Comparison of ENCODE assay signal across 8 cellular contexts in genomic region chr3:46566040-46566631, GRCh38. TPM values are rescaled to one million over a fixed set of nuclear protein-coding genes. Genes with fewer than 3 reads are reported as not detected.
DNase-seq lines count a peak whose midpoint lies in the region; TF ChIP-seq lines count a peak whose summit lies in the region.

A gene with protein sequence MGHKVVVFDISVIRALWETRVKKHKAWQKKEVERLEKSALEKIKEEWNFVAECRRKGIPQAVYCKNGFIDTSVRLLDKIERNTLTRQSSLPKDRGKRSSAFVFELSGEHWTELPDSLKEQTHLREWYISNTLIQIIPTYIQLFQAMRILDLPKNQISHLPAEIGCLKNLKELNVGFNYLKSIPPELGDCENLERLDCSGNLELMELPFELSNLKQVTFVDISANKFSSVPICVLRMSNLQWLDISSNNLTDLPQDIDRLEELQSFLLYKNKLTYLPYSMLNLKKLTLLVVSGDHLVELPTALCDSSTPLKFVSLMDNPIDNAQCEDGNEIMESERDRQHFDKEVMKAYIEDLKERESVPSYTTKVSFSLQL (minus strand): TSS chr3:46566302. CDS start chr3:46551591, 14,711 bp downstream.

- H3K4me1 ChIP-seq in esophagus muscularis mucosa (peaks cover 11 to 18% (median 15%) of the 10 kb centered on the region in 4 donors), urinary bladder (ENCODE audit: insufficient read depth) (no peaks in the 10 kb centered on the region)

- no peak within 1 kb of the TSS for H3K27ac ChIP-seq in esophagus muscularis mucosa (replicated peaks in 1 of 4)
- H3K27ac ChIP-seq in urinary bladder (ENCODE audit: low read depth) = no peak within 1 kb of the TSS

- H3K36me3 ChIP-seq in esophagus muscularis mucosa (no peaks in the 10 kb centered on the region), urinary bladder (ENCODE audit: insufficient read depth) (no peaks in the 10 kb centered on the region)

- peak; percentile 16 for TF ChIP-seq POLR2A in esophagus muscularis mucosa (IDR thresholded peaks at IDR 0.05; ENCODE audit: low read depth)

- H3K4me3 ChIP-seq in esophagus muscularis mucosa (peak within 1 kb of the TSS; percentile 53 to 67 (median 59)), urinary bladder (ENCODE audit: low read depth, low read length) (peak within 1 kb of the TSS; percentile 36)

- H3K27me3 ChIP-seq in esophagus muscularis mucosa = peaks cover 0 to 27% (median 3%) of the 10 kb centered on the region in 4 donors

- no peak for TF ChIP-seq EP300 in esophagus muscularis mucosa (IDR thresholded peaks at IDR 0.05)

- H3K9me3 ChIP-seq in esophagus muscularis mucosa = peaks cover 0 to 11% (median 5%) of the 10 kb centered on the region in 4 donors

- intact Hi-C loops in esophagus muscularis mucosa (cut with DNase I) = no loop called here

- 9% methylated on average over 11 of the region's 39 CpGs for WGBS in esophagus muscularis mucosa
- under 1% methylated on average over 39 of the region's 39 CpGs for WGBS in urinary bladder

- no peak for TF ChIP-seq CTCF in esophagus muscularis mucosa (IDR thresholded peaks at IDR 0.05)

- peak; percentile 63 for DNase-seq in activated CD8-positive, alpha-beta memory T cell treated with anti-CD3 and anti-CD28 coated beads for 24 hours
- DNase-seq in activated CD8-positive, alpha-beta memory T cell treated with anti-CD3 and anti-CD28 coated beads, Interleukin-2, amount 50 U/mL, for 4 hours = no peak
- DNase-seq in activated T-cell treated with anti-CD3 and anti-CD28 coated beads for 4 hours (peak; percentile 8), esophagus muscularis mucosa (ENCODE audit: extremely low spot score) (no peak), myocyte (ENCODE audit: low read depth) (peak; percentile 92), LoVo (ENCODE audit: low spot score) (no peak), glomerular visceral epithelial cell (ENCODE audit: extremely low spot score) (no peak)

RNA-seq across cellular contexts. Expression of the gene that starts here (rescaled TPM):
- under 1 TPM; 0.32 to 0.83 (median 0.55) TPM for total RNA-seq in esophagus muscularis mucosa
- total RNA-seq in myocyte = 7.0 and 8.2 TPM in 2 replicates
- polyA plus RNA-seq in myocyte (2012) = 1.3 TPM
- total RNA-seq in urinary bladder = 4.3 TPM
- 4.2 TPM for polyA plus RNA-seq in urinary bladder

Comparison
In these comparisons a context has a peak if more than half of its experiments do, and no peak if none do; other contexts are left out.
1. DNase-seq: peak in activated CD8-positive, alpha-beta memory T cell treated with anti-CD3 and anti-CD28 coated beads for 24 hours (single experiment), activated T-cell treated with anti-CD3 and anti-CD28 coated beads for 4 hours (single experiment) and myocyte (single experiment); none in activated CD8-positive, alpha-beta memory T cell treated with anti-CD3 and anti-CD28 coated beads, Interleukin-2, amount 50 U/mL, for 4 hours (single experiment), esophagus muscularis mucosa (single experiment), LoVo (single experiment) and glomerular visceral epithelial cell (single experiment).